ENCODE assay signal across 10 cellular contexts in the genomic region with DNA sequence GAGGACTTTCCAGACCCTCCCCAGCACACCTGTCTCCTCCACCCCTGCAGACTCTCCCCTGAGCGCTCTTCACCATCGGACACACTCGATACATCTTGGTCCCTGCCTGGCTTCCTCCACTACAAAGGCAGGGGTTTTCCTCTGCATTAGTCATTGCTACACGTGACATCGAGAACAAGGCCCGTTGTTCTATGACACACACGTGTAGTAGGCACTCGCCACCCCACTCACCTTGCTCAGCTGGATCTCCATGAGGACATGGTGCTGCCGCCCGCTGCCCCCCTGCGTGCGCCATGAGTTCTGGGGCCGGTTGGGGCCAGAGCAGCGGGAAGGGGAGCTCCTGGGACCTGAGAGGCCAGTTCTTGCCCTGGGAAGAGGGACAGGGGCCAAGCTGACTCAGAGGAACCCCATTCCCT.
A peak's percentile ranks its signal among the peaks of the same experiment; 100 is the strongest.
DNase-seq lines count a peak whose midpoint lies in the region; ATAC-seq and TF ChIP-seq lines count a peak whose summit lies in the region.
"Had no signal": no experiment of that assay in that cellular context is flagged by ENCODE, and none has a peak within 500 bp of the region (broad histone marks: within the 10 kb centered on the region; RNA-seq: fewer than 3 reads in every experiment).

No MANE protein-coding gene starts in this region.

- no peak for ATAC-seq in GM19324 (IDR thresholded peaks at IDR 0.05; ENCODE audit: low FRiP score, unreplicated experiment)
- no peak for ATAC-seq in HG03159 (IDR thresholded peaks at IDR 0.05; ENCODE audit: unreplicated experiment)

- no peak for TF ChIP-seq CTCF in GM10266 (IDR thresholded peaks at IDR 0.05; ENCODE audit: control insufficient read depth, insufficient read depth, low read depth, missing control alignments)

- DNase-seq in GM10266 (ENCODE audit: extremely low spot score) (peak; percentile 67), astrocyte of the hippocampus (ENCODE audit: low read depth, low spot score) (peak; percentile 32), Kasumi-1 (lab: John Stamatoyannopoulos, UW) (no peak), NK-92 (lab: John Stamatoyannopoulos, UW; ENCODE audit: unreplicated experiment) (no peak)
- DNase-seq in activated CD4-positive, alpha-beta T cell treated with anti-CD3 and anti-CD28 coated beads for 24 hours (ENCODE audit: low read depth in 2 of 2) = peak; percentile 34 to 50
- DNase-seq in stimulated activated CD4-positive, alpha-beta T cell treated with anti-CD3 and anti-CD28 coated beads, Interleukin-15, amount 100 ng/mL, for 48 hours (ENCODE audit: low read depth in 2 of 2) = peak; percentile 62 to 67
- DNase-seq: glutamatergic neuron, NCI-H510A treated with DMSO at 0.1 percent for 48 hours had no signal

Comparison
In these comparisons a context has a peak if more than half of its experiments do, and no peak if none do; other contexts are left out.
1. DNase-seq: peak in GM10266 (single experiment), activated CD4-positive, alpha-beta T cell treated with anti-CD3 and anti-CD28 coated beads for 24 hours (2 of 2), astrocyte of the hippocampus (single experiment) and stimulated activated CD4-positive, alpha-beta T cell treated with anti-CD3 and anti-CD28 coated beads, Interleukin-15, amount 100 ng/mL, for 48 hours (2 of 2); none in Kasumi-1 (0 of 2) and NK-92 (single experiment).